ENCODE assay signal across 8 cellular contexts in genomic region chr4:183659919-183660318, GRCh38. TPM values are rescaled to one million over a fixed set of nuclear protein-coding genes. Genes with fewer than 3 reads are reported as not detected.
A peak's percentile ranks its signal among the peaks of the same experiment; 100 is the strongest.
DNase-seq lines count a peak whose midpoint lies in the region; ATAC-seq and TF ChIP-seq lines count a peak whose summit lies in the region.

No MANE protein-coding gene starts in this region.

- H3K9me3 ChIP-seq in BE2C (no peaks in the 10 kb centered on the region), muscle layer of colon (ENCODE audit: low read length) (no peaks in the 10 kb centered on the region)

- peaks cover 3% of the 10 kb centered on the region for H3K36me3 Mint-ChIP-seq in IgD-negative memory B cell

- DNase-seq in BE2C = no peak
- DNase-seq in cardiac fibroblast (ENCODE audit: low read depth in 2 of 2) = peak in 1 of 2 donors; percentile 13
- DNase-seq in NCI-H446 (lab: John Stamatoyannopoulos, UW) = no peak

- peaks cover 29 to 34% (median 30%) of the 10 kb centered on the region in 3 donors for H3K4me1 Mint-ChIP-seq in IgD-negative memory B cell

- H3K36me3 ChIP-seq in BE2C (no peaks in the 10 kb centered on the region), muscle layer of colon (ENCODE audit: insufficient read depth, low read length) (no peaks in the 10 kb centered on the region)

- no peak for TF ChIP-seq CTCF in BE2C (IDR thresholded peaks at IDR 0.05; ENCODE audit: low read depth, low read length)
- no peak for TF ChIP-seq CTCF in cardiac fibroblast (IDR thresholded peaks at IDR 0.05; ENCODE audit: low read depth, low read length)

- no peaks in the 10 kb centered on the region for H3K27me3 Mint-ChIP-seq in IgD-negative memory B cell

- ATAC-seq in activated CD4-positive, CD25-positive, alpha-beta regulatory T cell treated with anti-CD3 and anti-CD28 coated beads, Interleukin-2, amount 50 U/mL, for 24 hours = no peak
- ATAC-seq in HG03280 (IDR thresholded peaks at IDR 0.05; ENCODE audit: unreplicated experiment) (no peak), HG02759 (IDR thresholded peaks at IDR 0.05; ENCODE audit: unreplicated experiment) (no peak)

- H3K27me3 ChIP-seq in BE2C (no peaks in the 10 kb centered on the region), muscle layer of colon (ENCODE audit: control insufficient read depth in 1 of 2, insufficient read depth in 2 of 2, low read length in 2 of 2) (no peaks in the 10 kb centered on the region)

- peak overlapping the region; percentile 86 for H3K27ac ChIP-seq in muscle layer of colon (ENCODE audit: low read depth, low read length)

- peak overlapping the region; percentile 84 to 95 (median 87) for H3K27ac Mint-ChIP-seq in IgD-negative memory B cell

- H3K9me3 Mint-ChIP-seq in IgD-negative memory B cell = no peaks in the 10 kb centered on the region

- peak overlapping the region; percentile 76 for H3K4me3 ChIP-seq in BE2C (ENCODE audit: low read depth, low read length)
- peak overlapping the region; percentile 61 for H3K4me3 ChIP-seq in cardiac fibroblast (replicated peaks in 1 of 2; ENCODE audit: low read depth in 2 of 2, low read length in 2 of 2)
- peak overlapping the region; percentile 54 to 99 for H3K4me3 ChIP-seq in muscle layer of colon (ENCODE audit: low read depth in 1 of 2, low read length in 2 of 2)

- no peaks in the 10 kb centered on the region for H3K4me1 ChIP-seq in BE2C
- H3K4me1 ChIP-seq in muscle layer of colon (ENCODE audit: insufficient read depth, low read length) = peaks cover 24% of the 10 kb centered on the region

- H3K4me3 Mint-ChIP-seq in IgD-negative memory B cell = peak overlapping the region; percentile 93 to 97 (median 96)

- H3K9ac ChIP-seq in muscle layer of colon (ENCODE audit: low read length) = peak overlapping the region; percentile 98

RNA-seq across cellular contexts. Expression of gene TRAPPC11, which starts 0.8 kb away (rescaled TPM):
- polyA plus RNA-seq in BE2C (2012; ENCODE audit: insufficient read depth, insufficient read length, low read depth) = 12.9 TPM
- polyA plus RNA-seq in IgD-negative memory B cell = 19.5 TPM

RNA-seq across cellular contexts. Expression of gene RWDD4, which starts 0.9 kb away (rescaled TPM):
- 9.9 TPM for polyA plus RNA-seq in BE2C (2012; ENCODE audit: insufficient read depth, insufficient read length, low read depth)
- 17.1 TPM for polyA plus RNA-seq in IgD-negative memory B cell
